In the genomic region with DNA sequence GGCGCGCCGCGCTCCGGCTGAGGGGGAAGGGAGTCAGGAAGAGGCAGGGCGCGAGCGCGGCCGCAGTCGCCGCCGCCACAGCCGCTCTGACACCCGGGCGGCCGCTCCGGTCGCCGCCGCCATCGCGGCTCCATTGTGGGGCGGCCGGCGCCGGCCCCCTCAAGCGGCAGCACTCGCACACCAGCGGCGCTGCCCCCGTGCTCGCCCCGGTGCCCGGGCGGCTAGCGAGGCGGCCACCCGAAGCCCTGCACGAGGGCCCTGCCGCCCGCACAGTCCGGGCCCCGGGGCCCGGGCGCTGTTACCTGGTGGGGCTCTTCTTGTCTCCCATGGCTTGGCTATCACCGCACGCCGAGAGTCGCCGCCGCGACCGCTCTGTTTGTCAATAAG, we compare ENCODE assay signal across 1 cellular context.
TF ChIP-seq lines count a peak whose summit lies in the region.

No MANE protein-coding gene starts in this region.

TF ChIP-seq in endothelial cell of umbilical vein, 7 proteins besides CTCF, POLR2A, EP300 and RAD21 (continued from another document):
- TF ChIP-seq FOS (IDR thresholded peaks at IDR 0.05; ENCODE audit: borderline replicate concordance, insufficient read depth, low read length) = no peak
- no peak for TF ChIP-seq MYC (IDR thresholded peaks at IDR 0.05; ENCODE audit: low read depth, low read length)
- no peak for TF ChIP-seq EZH2 (IDR thresholded peaks at IDR 0.05; ENCODE audit: borderline replicate concordance, low read depth, low read length, severe bottlenecking)
- no peak for TF ChIP-seq GATA2 (IDR thresholded peaks at IDR 0.05; ENCODE audit: insufficient read depth, insufficient read length, low read depth, low read length)
- TF ChIP-seq JUN (IDR thresholded peaks at IDR 0.05; ENCODE audit: borderline replicate concordance, insufficient read depth, insufficient read length, low read depth) = no peak
- TF ChIP-seq, protein P1, sequence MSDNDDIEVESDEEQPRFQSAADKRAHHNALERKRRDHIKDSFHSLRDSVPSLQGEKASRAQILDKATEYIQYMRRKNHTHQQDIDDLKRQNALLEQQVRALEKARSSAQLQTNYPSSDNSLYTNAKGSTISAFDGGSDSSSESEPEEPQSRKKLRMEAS (IDR thresholded peaks at IDR 0.05; ENCODE audit: insufficient read depth, insufficient read length) = no peak
TF ChIP-seq in endothelial cell of umbilical vein: peak in this region for 0.
